ENCODE assay signal across 7 cellular contexts in the genomic region with DNA sequence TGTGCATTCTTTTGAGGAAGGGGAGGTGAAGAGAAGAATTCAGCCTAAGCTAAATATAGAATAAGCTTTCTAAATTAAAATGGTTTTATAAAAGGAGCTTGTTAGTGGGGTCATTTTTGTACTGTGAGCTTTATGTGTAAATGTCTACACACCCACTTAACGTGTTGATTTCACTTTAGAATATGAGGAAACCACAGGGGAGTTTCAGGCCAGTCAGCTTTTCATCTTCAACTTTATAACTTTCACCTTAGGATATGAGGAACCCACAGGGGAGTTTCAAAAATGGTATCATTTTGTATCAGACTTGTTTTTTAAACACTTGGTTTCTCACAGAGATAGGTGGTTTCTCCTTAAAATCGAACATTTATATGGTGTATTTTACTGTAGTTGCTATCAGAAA.
DNase-seq lines count a peak whose midpoint lies in the region; ATAC-seq and TF ChIP-seq lines count a peak whose summit lies in the region.
"Not testable (repeated sequence)": the region's sequence is repeated elsewhere in the genome, so short reads cannot be mapped to it uniquely, and the experiment has no call there.

No MANE protein-coding gene starts in this region.

- not testable (repeated sequence) for H3K27me3 ChIP-seq in PC-3 (ENCODE audit: low read length); breast epithelium; naive thymus-derived CD4-positive, alpha-beta T cell (ENCODE audit: control insufficient read depth in 2 of 2, insufficient read depth in 2 of 2, low read length in 2 of 2)

- not testable (repeated sequence) for H3K36me3 Mint-ChIP-seq in activated T-cell treated with anti-CD3 and anti-CD28 coated beads, Interleukin-2, amount 50 U/mL, for 72 hours (ENCODE audit: insufficient read depth in 2 of 2); naive thymus-derived CD4-positive, alpha-beta T cell

- H3K27me3 Mint-ChIP-seq in activated T-cell treated with anti-CD3 and anti-CD28 coated beads, Interleukin-2, amount 50 U/mL, for 72 hours (ENCODE audit: low read depth) = peaks cover 15% of the 10 kb centered on the region
- peaks cover 0 to 35% (median 0%) of the 10 kb centered on the region in 5 donors for H3K27me3 Mint-ChIP-seq in naive thymus-derived CD4-positive, alpha-beta T cell

- ATAC-seq in GM18517 (IDR thresholded peaks at IDR 0.05; ENCODE audit: unreplicated experiment) = peak; percentile 51
- ATAC-seq in PC-3 = not testable (repeated sequence)
- peak; percentile 27 to 28 for ATAC-seq in activated T-cell treated with anti-CD3 and anti-CD28 coated beads, Interleukin-2, amount 50 U/mL, for 72 hours (replicated peaks in 1 of 2)
- peak; percentile 43 for ATAC-seq in naive thymus-derived CD4-positive, alpha-beta T cell

- H3K4me3 Mint-ChIP-seq in activated T-cell treated with anti-CD3 and anti-CD28 coated beads, Interleukin-2, amount 50 U/mL, for 72 hours = peak overlapping the region; percentile 78 to 84
- peak overlapping the region; percentile 81 to 94 (median 88) for H3K4me3 Mint-ChIP-seq in naive thymus-derived CD4-positive, alpha-beta T cell

- H3K36me3 ChIP-seq in PC-3 (ENCODE audit: low read depth, low read length); breast epithelium; naive thymus-derived CD4-positive, alpha-beta T cell (ENCODE audit: control insufficient read depth in 2 of 3, insufficient read depth in 3 of 3, low read length in 3 of 3): not testable (repeated sequence)

- H3K9me3 Mint-ChIP-seq in activated T-cell treated with anti-CD3 and anti-CD28 coated beads, Interleukin-2, amount 50 U/mL, for 72 hours; naive thymus-derived CD4-positive, alpha-beta T cell: not testable (repeated sequence)

- not testable (repeated sequence) for DNase-seq in PC-3; breast epithelium (ENCODE audit: low spot score in 2 of 2); fibroblast of villous mesenchyme (ENCODE audit: low read depth)
- DNase-seq in activated T-cell treated with anti-CD3 and anti-CD28 coated beads, Interleukin-2, amount 50 U/mL, for 72 hours = peak; percentile 20 to 34
- peak in 7 of 9 donors; percentile 21 to 42 (median 37) for DNase-seq in naive thymus-derived CD4-positive, alpha-beta T cell

- H2AFZ ChIP-seq in PC-3 (ENCODE audit: low read length) = peak overlapping the region; percentile 81

- not testable (repeated sequence) for H3K79me2 ChIP-seq in PC-3 (ENCODE audit: low read length)

- CTCF ChIA-PET in PC-3 (lab: Charles Lee) = interaction anchor here (0.7 kb wide), 1 partner anchor 252 kb away, joined by 3 read pairs; no protein-coding TSS in a partner anchor
- CTCF ChIA-PET in naive thymus-derived CD4-positive, alpha-beta T cell (lab: Charles Lee) = not testable (repeated sequence)

- intact Hi-C loops in PC-3 (cut with micrococcal nuclease); breast epithelium (cut with DNase I; ENCODE audit: low total_unique reads); naive thymus-derived CD4-positive, alpha-beta T cell (cut with micrococcal nuclease): not testable (repeated sequence)

- H4K20me1 ChIP-seq in PC-3 (ENCODE audit: low read length) = not testable (repeated sequence)

- BruUV-seq in PC-3 (replicated peaks; lab: Mats Ljungman, UMichigan) = not testable (repeated sequence)

- H3K9me2 ChIP-seq in PC-3 (replicated peaks; ENCODE audit: low read length) = not testable (repeated sequence)

- not testable (repeated sequence) for H3F3A ChIP-seq in PC-3 (ENCODE audit: low read length, unreplicated experiment)

- not testable (repeated sequence) for TF ChIP-seq CTCF in PC-3 (conservative IDR thresholded peaks at IDR 0.05; ENCODE audit: low read depth, low read length); breast epithelium (IDR thresholded peaks at IDR 0.05); fibroblast of villous mesenchyme (IDR thresholded peaks at IDR 0.05; ENCODE audit: insufficient read depth, low read depth, low read length)

- H3K4me3 ChIP-seq in PC-3 (ENCODE audit: low read length) (peak overlapping the region; percentile 69), breast epithelium (peak overlapping the region; percentile 45 to 77 (median 64)), fibroblast of villous mesenchyme (ENCODE audit: low read depth, low read length) (peak overlapping the region; percentile 61), skin epidermis (peak overlapping the region in 4 of 7 experiments; percentile 40 to 65 (median 51))
- H3K4me3 ChIP-seq in naive thymus-derived CD4-positive, alpha-beta T cell (ENCODE audit: low read length) = peak overlapping the region; percentile 20

- not testable (repeated sequence) for H3K9me3 ChIP-seq in PC-3 (ENCODE audit: low read length); breast epithelium; naive thymus-derived CD4-positive, alpha-beta T cell (ENCODE audit: control insufficient read depth in 2 of 3, low read length in 3 of 3)

- H3K27ac ChIP-seq in PC-3 (ENCODE audit: low read length) (peak overlapping the region; percentile 56; the same call in 1 of the 2 replicates), breast epithelium (peak overlapping the region; percentile 78 to 93), skin epidermis (peak overlapping the region in 14 of 21 experiments; percentile 18 to 92 (median 80))
- H3K27ac ChIP-seq in naive thymus-derived CD4-positive, alpha-beta T cell (ENCODE audit: low read depth, low read length) = peak overlapping the region; percentile 63

- H3K4me2 ChIP-seq in PC-3 (ENCODE audit: low read length) = peak overlapping the region; percentile 89

- POLR2A ChIA-PET in PC-3 (lab: Charles Lee; ENCODE audit: unreplicated experiment); naive thymus-derived CD4-positive, alpha-beta T cell (lab: Charles Lee): not testable (repeated sequence)

- H3K4me1 ChIP-seq in PC-3 (ENCODE audit: insufficient read depth, low read length); breast epithelium; naive thymus-derived CD4-positive, alpha-beta T cell (ENCODE audit: control insufficient read depth in 2 of 2, insufficient read depth in 2 of 2, low read length in 2 of 2): not testable (repeated sequence)

- H3K4me1 Mint-ChIP-seq in activated T-cell treated with anti-CD3 and anti-CD28 coated beads, Interleukin-2, amount 50 U/mL, for 72 hours (ENCODE audit: low read depth) = not testable (repeated sequence)
- peaks cover 7 to 24% (median 20%) of the 10 kb centered on the region in 7 donors for H3K4me1 Mint-ChIP-seq in naive thymus-derived CD4-positive, alpha-beta T cell

- H3K9ac ChIP-seq in PC-3 (ENCODE audit: low read length) = peak overlapping the region; percentile 69

- TF ChIP-seq POLR2A in breast epithelium (IDR thresholded peaks at IDR 0.05) = not testable (repeated sequence)

- H3K27ac Mint-ChIP-seq in activated T-cell treated with anti-CD3 and anti-CD28 coated beads, Interleukin-2, amount 50 U/mL, for 72 hours = not testable (repeated sequence)
- peak overlapping the region; percentile 72 to 95 (median 88) for H3K27ac Mint-ChIP-seq in naive thymus-derived CD4-positive, alpha-beta T cell
